In genomic region chr13:50277906-50278305, GRCh38 we compare ENCODE assay signal across 9 cellular contexts.
"Had no signal": no experiment of that assay in that cellular context is flagged by ENCODE, and none has a peak within 500 bp of the region (broad histone marks: within the 10 kb centered on the region; RNA-seq: fewer than 3 reads in every experiment).

No MANE protein-coding gene starts in this region.

- H3K27ac ChIP-seq: HL-60, KMS-11 had no signal

- ATAC-seq: HepG2 had no signal

- H3K9ac ChIP-seq: KMS-11 had no signal

- H3K4me3 Mint-ChIP-seq: GM23338, H9, HFFc6, IgD-negative memory B cell had no signal

- H3K4me3 ChIP-seq: GM23338 had no signal

- DNase-seq: H9, HCEC 1CT, HFFc6, KBM-7 had no signal

- H3K4me2 ChIP-seq: KMS-11 had no signal

- H3K27ac Mint-ChIP-seq: HFFc6, IgD-negative memory B cell had no signal
